2 cellular contexts compared by ENCODE assay signal in genomic region chr19:3862826-3863500, GRCh38.
TF ChIP-seq lines count a peak whose summit lies in the region.

No MANE protein-coding gene starts in this region.

TF ChIP-seq in HEK293, 187 proteins besides CTCF, POLR2A, EP300 and RAD21:
- TF ChIP-seq ZBTB11 (tag by site-specific recombination; conservative IDR thresholded peaks at IDR 0.05; ENCODE audit: low read depth) (no peak), SCRT2 (tag by site-specific recombination; IDR thresholded peaks at IDR 0.05) (peak; percentile 53; the same call in 1 of the 2 replicates), ZNF513 (tag by site-specific recombination; IDR thresholded peaks at IDR 0.05) (no peak)

TF ChIP-seq in K562, 482 proteins besides CTCF, POLR2A, EP300 and RAD21:
- TF ChIP-seq ZFP91 (CRISPR knock-in tag; IDR thresholded peaks at IDR 0.05), result no peak
- TF ChIP-seq ZNF133 (CRISPR knock-in tag; IDR thresholded peaks at IDR 0.05), result no peak
